ENCODE assay signal across 10 cellular contexts in genomic region chr5:19322716-19323485, GRCh38.
DNase-seq lines count a peak whose midpoint lies in the region; ATAC-seq lines count a peak whose summit lies in the region.
"Had no signal": no experiment of that assay in that cellular context is flagged by ENCODE, and none has a peak within 500 bp of the region (broad histone marks: within the 10 kb centered on the region; RNA-seq: fewer than 3 reads in every experiment).

No MANE protein-coding gene starts in this region.

- peak; percentile 52 for ATAC-seq in HG03103 (IDR thresholded peaks at IDR 0.05; ENCODE audit: low read depth, unreplicated experiment)
- no peak for ATAC-seq in GM19467 (IDR thresholded peaks at IDR 0.05; ENCODE audit: unreplicated experiment)
- ATAC-seq in GM21381 (IDR thresholded peaks at IDR 0.05; ENCODE audit: unreplicated experiment) = no peak
- no peak for ATAC-seq in HG03175 (IDR thresholded peaks at IDR 0.05; ENCODE audit: unreplicated experiment)
- ATAC-seq: CD8-positive, alpha-beta T cell had no signal

- DNase-seq in DMS 273 (lab: John Stamatoyannopoulos, UW; ENCODE audit: unreplicated experiment) (peak; percentile 40), SW480 (ENCODE audit: low spot score) (peak; percentile 2), left kidney (ENCODE audit: low read depth, low spot score) (peak; percentile 16)
- no peak for DNase-seq in stimulated activated naive CD4-positive, alpha-beta T cell (lab: John Stamatoyannopoulos, UW)
- DNase-seq: CD8-positive, alpha-beta T cell; heart left ventricle had no signal

Comparison
In these comparisons a context has a peak if more than half of its experiments do, and no peak if none do; other contexts are left out.
1. DNase-seq: peak in DMS 273 (single experiment), SW480 (single experiment) and left kidney (single experiment); none in stimulated activated naive CD4-positive, alpha-beta T cell (0 of 6).